ENCODE assay signal across 17 cellular contexts in the genomic region with DNA sequence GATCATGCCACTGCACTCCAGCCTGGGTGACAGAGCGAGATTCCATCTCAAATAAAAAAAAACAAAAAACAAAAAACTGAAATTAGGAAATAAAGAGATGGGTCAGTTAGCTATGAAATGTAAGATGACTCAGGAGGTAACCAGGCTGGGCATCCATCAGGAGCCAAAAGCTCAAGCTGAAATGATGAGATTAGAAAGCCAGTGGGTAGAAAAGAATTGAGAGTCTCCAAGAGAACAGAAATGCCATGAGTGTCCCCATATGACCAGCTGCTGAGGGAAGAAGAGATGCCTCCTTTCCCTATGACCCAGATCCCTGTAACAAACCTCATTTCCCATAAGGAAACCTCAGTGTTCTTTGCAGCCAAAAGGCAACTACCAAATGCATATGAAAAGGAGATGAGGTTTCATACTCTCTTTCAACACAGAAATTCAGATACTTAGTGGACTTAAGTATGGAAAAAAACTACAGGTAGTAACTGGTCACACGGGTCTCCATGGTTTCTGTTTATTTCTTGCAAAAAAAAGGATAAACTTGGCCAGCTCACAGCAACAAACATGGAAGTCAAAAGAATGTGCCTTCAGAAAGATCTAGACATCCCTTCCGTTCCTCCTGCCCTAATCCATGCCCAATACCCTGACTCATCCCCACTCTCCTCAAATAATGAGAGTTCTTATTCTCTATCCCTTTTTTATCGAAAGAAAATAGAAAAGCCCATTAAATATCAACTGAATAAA. TPM values are rescaled to one million over a fixed set of nuclear protein-coding genes. Genes with fewer than 3 reads are reported as not detected.
DNase-seq lines count a peak whose midpoint lies in the region; FAIRE-seq and TF ChIP-seq lines count a peak whose summit lies in the region.
"Had no signal": no experiment of that assay in that cellular context is flagged by ENCODE, and none has a peak within 500 bp of the region (broad histone marks: within the 10 kb centered on the region; RNA-seq: fewer than 3 reads in every experiment).

No MANE protein-coding gene starts in this region.

- CTCF ChIA-PET in RWPE1 (lab: Yijun Ruan, JAX): no interaction called here
- CTCF ChIA-PET in endothelial cell of umbilical vein (lab: Charles Lee): interaction anchor here (0.7 to 1.2 kb wide), 4 partner anchors 12 to 320 kb away, joined by 3 to 4 read pairs (median 3); no protein-coding TSS in a partner anchor

- no peaks in the 10 kb centered on the region for H3K9me3 ChIP-seq in endothelial cell of umbilical vein (replicated peaks; ENCODE audit: control insufficient read depth, insufficient read depth, low read length)
- H3K9me3 ChIP-seq in osteoblast (ENCODE audit: low read depth, low read length): no peaks in the 10 kb centered on the region
- H3K9me3 ChIP-seq: mucosa of descending colon, SJSA1 had no signal

- peak; percentile 27 for TF ChIP-seq POLR2A in endothelial cell of umbilical vein (IDR thresholded peaks at IDR 0.05; ENCODE audit: low read depth, low read length)

- FAIRE-seq in endothelial cell of umbilical vein (lab: Jason Lieb, UNC): peak; percentile 49
- FAIRE-seq: colon, TTC549 had no signal

- H3K27me3 ChIP-seq in endothelial cell of umbilical vein (ENCODE audit: control insufficient read depth in 2 of 2, insufficient read depth in 2 of 2, low read length in 2 of 2): no peaks in the 10 kb centered on the region
- no peaks in the 10 kb centered on the region for H3K27me3 ChIP-seq in osteoblast (ENCODE audit: insufficient read depth, low read length)
- H3K27me3 ChIP-seq: SJSA1 had no signal

- intact Hi-C loops in endothelial cell of umbilical vein (cut with micrococcal nuclease): loop anchor here (1.0 to 2.0 kb wide), 2 partner anchors 17 to 29 kb away; no protein-coding TSS in a partner anchor

- no peaks in the 10 kb centered on the region for H3K9me1 ChIP-seq in endothelial cell of umbilical vein (replicated peaks; ENCODE audit: control insufficient read depth, extremely low read depth, insufficient read depth, low read length)

- H3K4me3 ChIP-seq in endothelial cell of umbilical vein (replicated peaks in 1 of 3; ENCODE audit: insufficient read depth in 1 of 3, low read depth in 1 of 3, low read length in 3 of 3) (no peak overlapping the region), osteoblast (ENCODE audit: insufficient read depth, low read length) (peak overlapping the region; percentile 36)
- H3K4me3 ChIP-seq: mucosa of descending colon, SJSA1 had no signal

- H3K9ac ChIP-seq in endothelial cell of umbilical vein (replicated peaks; ENCODE audit: extremely low read depth, insufficient read depth, low read length): peak overlapping the region; percentile 20

- peaks cover 2% of the 10 kb centered on the region for H4K20me1 ChIP-seq in endothelial cell of umbilical vein (replicated peaks; ENCODE audit: control insufficient read depth, extremely low read depth, insufficient read depth, low read length)
- no peaks in the 10 kb centered on the region for H4K20me1 ChIP-seq in osteoblast (ENCODE audit: insufficient read depth, low read length)

- dilution Hi-C loops in endothelial cell of umbilical vein (cut with MboI; ENCODE audit: extremely low pct_ligation_motif_present, low sequenced_read_pairs): no loop called here

- H3K4me2 ChIP-seq in endothelial cell of umbilical vein (ENCODE audit: insufficient read depth, low read length) (peak overlapping the region; percentile 27), osteoblast (ENCODE audit: insufficient read depth, low read length) (peak overlapping the region; percentile 67)

- peak overlapping the region; percentile 76 for H3K27ac ChIP-seq in RWPE1
- peak overlapping the region; percentile 66 for H3K27ac ChIP-seq in endothelial cell of umbilical vein (ENCODE audit: insufficient read depth, low read depth, low read length)
- H3K27ac ChIP-seq in osteoblast (ENCODE audit: low read depth, low read length): peak overlapping the region; percentile 95
- H3K27ac ChIP-seq: C4-2B, SJSA1 had no signal

- H3K4me1 ChIP-seq in endothelial cell of umbilical vein (ENCODE audit: control insufficient read depth, extremely low read depth, insufficient read depth, low read length) (peaks cover 66% of the 10 kb centered on the region), osteoblast (ENCODE audit: insufficient read depth, low read length) (peaks cover 47% of the 10 kb centered on the region)

- no peak overlapping the region for H2AFZ ChIP-seq in endothelial cell of umbilical vein (ENCODE audit: low read depth, low read length)
- H2AFZ ChIP-seq in osteoblast (ENCODE audit: low read length): no peak overlapping the region

- DNase-seq in EL: peak; percentile 86
- no peak for DNase-seq in RWPE1 (ENCODE audit: low spot score)
- DNase-seq in endothelial cell of umbilical vein (ENCODE audit: low read depth, low spot score): no peak
- peak; percentile 53 for DNase-seq in osteoblast (ENCODE audit: insufficient read length, low spot score, missing footprints)
- DNase-seq in RKO (ENCODE audit: low spot score): no peak
- no peak for DNase-seq in NCI-H2107 treated with DMSO at 0.1 percent for 48 hours (lab: John Stamatoyannopoulos, UW; ENCODE audit: unreplicated experiment)
- DNase-seq in stimulated activated CD4-positive, alpha-beta T cell treated with anti-CD3 and anti-CD28 coated beads, Interleukin-4, amount 100 ng/mL, for 4 hours: no peak
- no peak for DNase-seq in pons (ENCODE audit: low spot score)
- DNase-seq: activated naive CD4-positive, alpha-beta T cell treated with anti-CD3 and anti-CD28 coated beads for 36 hours; immature natural killer cell; mucosa of descending colon; stimulated activated CD4-positive, alpha-beta T cell treated with anti-CD3 and anti-CD28 coated beads, Interleukin-2, amount 100 ng/mL, for 48 hours; stimulated activated naive B cell treated with anti-CD40 and anti-IgM and Interleukin-4, amounts not matched to agents 10 μg/mL and 1 μg/mL and 100 μg/mL, for 72 hours had no signal

- H3K36me3 ChIP-seq in endothelial cell of umbilical vein (ENCODE audit: control insufficient read depth in 2 of 2, extremely low read depth in 1 of 2, insufficient read depth in 2 of 2, low read length in 2 of 2): peaks cover 1 to 8% of the 10 kb centered on the region in 2 experiments
- H3K36me3 ChIP-seq in osteoblast (ENCODE audit: insufficient read depth, low read length): peaks cover 5% of the 10 kb centered on the region

- H3K79me2 ChIP-seq in endothelial cell of umbilical vein (ENCODE audit: control insufficient read depth, insufficient read depth, low read length) (peaks cover 86% of the 10 kb centered on the region), osteoblast (ENCODE audit: insufficient read depth, low read length) (peaks cover 90% of the 10 kb centered on the region)

- no peak for TF ChIP-seq CTCF in RWPE1 (conservative IDR thresholded peaks at IDR 0.05; ENCODE audit: low read depth)
- TF ChIP-seq CTCF in endothelial cell of umbilical vein (IDR thresholded peaks at IDR 0.05; ENCODE audit: extremely low read depth in 1 of 2, insufficient read depth in 1 of 2, low read depth in 1 of 2, low read length in 2 of 2): no peak
- no peak for TF ChIP-seq CTCF in osteoblast (IDR thresholded peaks at IDR 0.05; ENCODE audit: extremely low read depth, low read depth, low read length)

- POLR2A ChIA-PET in RWPE1 (lab: Yijun Ruan, JAX; ENCODE audit: low non-redundant PET) (no interaction called here), endothelial cell of umbilical vein (lab: Charles Lee) (interaction anchor here (0.8 kb wide), 1 partner anchor 8 kb away, joined by 4 read pairs; a partner anchor contains a TSS)

- TSS peak; percentile 92 for BruUV-seq in endothelial cell of umbilical vein (replicated peaks; lab: Mats Ljungman, UMichigan)

TF ChIP-seq in endothelial cell of umbilical vein, 7 proteins besides CTCF, POLR2A, EP300 and RAD21:
- no peak for TF ChIP-seq GATA2 (IDR thresholded peaks at IDR 0.05; ENCODE audit: insufficient read depth, insufficient read length, low read depth, low read length)
- no peak for TF ChIP-seq JUN (IDR thresholded peaks at IDR 0.05; ENCODE audit: borderline replicate concordance, insufficient read depth, insufficient read length, low read depth)
- TF ChIP-seq MYC (IDR thresholded peaks at IDR 0.05; ENCODE audit: low read depth, low read length): no peak
- TF ChIP-seq, protein P1, sequence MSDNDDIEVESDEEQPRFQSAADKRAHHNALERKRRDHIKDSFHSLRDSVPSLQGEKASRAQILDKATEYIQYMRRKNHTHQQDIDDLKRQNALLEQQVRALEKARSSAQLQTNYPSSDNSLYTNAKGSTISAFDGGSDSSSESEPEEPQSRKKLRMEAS (IDR thresholded peaks at IDR 0.05; ENCODE audit: insufficient read depth, insufficient read length): no peak
- TF ChIP-seq POLR2AphosphoS5 (IDR thresholded peaks at IDR 0.05; ENCODE audit: insufficient read depth, low read depth, low read length): no peak
- no peak for TF ChIP-seq EZH2 (IDR thresholded peaks at IDR 0.05; ENCODE audit: borderline replicate concordance, low read depth, low read length, severe bottlenecking)

RNA-seq across cellular contexts. Expression of a gene that starts 8.1 kb away (rescaled TPM):
- 86.1 and 111 TPM in 2 replicates for total RNA-seq in endothelial cell of umbilical vein
- polyA plus RNA-seq in endothelial cell of umbilical vein: 11.0 and 13.1 TPM in 2 replicates
- 21.9 and 22.6 TPM in 2 replicates for polyA plus RNA-seq in endothelial cell of umbilical vein (2011; cell fraction: cytosol; rRNA removed)
- 25.0 and 31.9 TPM in 2 replicates for polyA plus RNA-seq in endothelial cell of umbilical vein (2011; cell fraction: nucleus; rRNA removed)
- polyA plus RNA-seq in endothelial cell of umbilical vein (2012): 43.4 and 50.9 TPM in 2 replicates
- 48.2 and 49.1 TPM in 2 replicates for polyA minus RNA-seq in endothelial cell of umbilical vein
- 7.6 TPM for polyA minus RNA-seq in endothelial cell of umbilical vein (2011; cell fraction: cytosol; rRNA and poly(A)+ RNA removed)
- 89.2 and 110 TPM in 2 replicates for polyA minus RNA-seq in endothelial cell of umbilical vein (2011; cell fraction: nucleus; rRNA and poly(A)+ RNA removed)
- total RNA-seq in osteoblast: 16.8 and 21.0 TPM in 2 replicates

Comparison
In these comparisons a context has a peak if more than half of its experiments do, and no peak if none do; other contexts are left out.
1. DNase-seq: peak in EL (single experiment) and osteoblast (single experiment); none in RWPE1 (single experiment), endothelial cell of umbilical vein (single experiment), RKO (single experiment), NCI-H2107 treated with DMSO at 0.1 percent for 48 hours (single experiment), stimulated activated CD4-positive, alpha-beta T cell treated with anti-CD3 and anti-CD28 coated beads, Interleukin-4, amount 100 ng/mL, for 4 hours (0 of 2) and pons (single experiment).
2. Peak in every context shown above with its lines, with median percentiles within 50 percentile points of each other: H3K27ac ChIP-seq.